Comparison of ENCODE assay signal across 8 cellular contexts in the genomic region with DNA sequence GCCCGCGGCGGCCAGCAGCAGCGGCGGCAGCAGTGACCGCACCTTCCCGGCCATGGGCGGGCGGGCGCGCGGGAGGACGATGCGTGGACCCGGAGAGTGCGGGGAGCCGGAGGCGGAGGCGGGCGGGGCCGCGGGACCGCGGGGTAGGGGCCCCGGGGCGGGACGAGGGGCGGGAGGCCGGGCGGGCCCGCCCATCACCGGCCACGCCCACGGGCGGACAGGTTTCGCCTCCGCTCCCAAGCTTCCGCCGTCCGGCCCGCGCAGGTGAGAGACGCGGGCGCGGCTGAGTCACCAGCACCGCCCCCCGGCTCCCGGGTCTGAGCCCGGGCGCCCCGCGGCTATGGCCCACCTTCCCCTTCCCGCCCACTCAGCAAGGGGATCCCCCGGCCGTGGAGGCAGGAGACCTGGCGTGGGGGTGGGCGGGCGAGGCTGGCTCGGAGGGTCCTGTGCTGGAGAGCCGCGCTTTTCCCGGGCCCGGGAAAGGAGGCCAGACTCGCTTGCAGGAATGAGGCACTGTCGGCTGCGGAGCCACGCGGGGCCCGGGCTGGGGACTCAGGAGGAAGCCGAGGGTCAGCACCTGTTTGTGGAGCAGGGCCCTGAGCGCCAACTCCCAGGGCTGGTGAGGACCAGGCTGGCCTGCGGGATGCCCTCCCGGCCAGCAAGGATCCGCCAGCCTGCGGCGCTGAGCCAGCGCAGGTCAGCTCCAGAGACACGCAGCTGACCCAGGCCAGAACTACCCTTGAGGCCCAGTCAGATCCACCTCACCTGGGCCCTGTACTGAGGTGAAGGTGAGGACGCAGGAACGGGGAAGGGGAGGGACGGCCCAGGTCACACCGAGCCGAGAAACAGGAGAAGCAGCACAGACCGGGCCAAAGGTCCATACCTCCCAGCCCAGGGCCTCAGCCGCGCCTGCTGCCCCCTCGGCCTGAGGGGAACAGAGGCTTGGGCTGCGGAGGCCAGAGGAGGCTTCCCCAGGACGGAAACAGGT. TPM values are rescaled to one million over a fixed set of nuclear protein-coding genes. Genes with fewer than 3 reads are reported as not detected.
A peak's percentile ranks its signal among the peaks of the same experiment; 100 is the strongest.
DNase-seq lines count a peak whose midpoint lies in the region; ATAC-seq lines count a peak whose summit lies in the region.
"Had no signal": no experiment of that assay in that cellular context is flagged by ENCODE, and none has a peak within 500 bp of the region (broad histone marks: within the 10 kb centered on the region; RNA-seq: fewer than 3 reads in every experiment).

A gene (minus strand): TSS at position 118 of the 988 bp plus-strand sequence. CDS start 64 bp downstream, at position 54.

- no peaks in the 10 kb centered on the region for H3K36me3 Mint-ChIP-seq in T-helper 17 cell (ENCODE audit: low read depth)

- H3K4me1 ChIP-seq in rectal smooth muscle tissue (ENCODE audit: control insufficient read depth, insufficient read depth, low read length) = peaks cover 13% of the 10 kb centered on the region

- peaks cover 5% of the 10 kb centered on the region for H3K4me1 Mint-ChIP-seq in T-helper 17 cell

- peak within 1 kb of the TSS; percentile 40 for H3K27ac ChIP-seq in rectal smooth muscle tissue (ENCODE audit: low read depth, low read length)

- DNase-seq in HuH-7.5 (ENCODE audit: low spot score) (peak; percentile 86), T-helper 17 cell (peak in 2 of 3 donors; percentile 36 to 43), COLO829 (ENCODE audit: low spot score) (no peak)

- H3K27ac Mint-ChIP-seq in T-helper 17 cell = no peak within 1 kb of the TSS

- peak; percentile 68 for ATAC-seq in T-helper 17 cell
- peak; percentile 78 for ATAC-seq in esophagus mucosa
- ATAC-seq in HG03521 (IDR thresholded peaks at IDR 0.05; ENCODE audit: unreplicated experiment) = no peak
- no peak for ATAC-seq in HG03432 (IDR thresholded peaks at IDR 0.05; ENCODE audit: unreplicated experiment)

- peaks cover 8% of the 10 kb centered on the region for H3K27me3 ChIP-seq in rectal smooth muscle tissue (ENCODE audit: control insufficient read depth, insufficient read depth, low read length)

- H3K4me3 ChIP-seq in rectal smooth muscle tissue (ENCODE audit: low read length) = peak within 1 kb of the TSS; percentile 32

- H3K9me3 ChIP-seq in T-helper 17 cell (ENCODE audit: control insufficient read depth, low read length, poor library complexity, severe bottlenecking) = no peaks in the 10 kb centered on the region

- H3K4me3 Mint-ChIP-seq in T-helper 17 cell = peak within 1 kb of the TSS; percentile 43

- H3K36me3 ChIP-seq in rectal smooth muscle tissue (ENCODE audit: control insufficient read depth, insufficient read depth, low read length) = no peaks in the 10 kb centered on the region

- H3K9ac ChIP-seq in rectal smooth muscle tissue (ENCODE audit: low read length) = no peak within 1 kb of the TSS

- H3K27me3 Mint-ChIP-seq in T-helper 17 cell = peaks cover 8% of the 10 kb centered on the region

RNA-seq across cellular contexts. Expression of the gene that starts here (rescaled TPM):
- total RNA-seq in T-helper 17 cell = under 1 TPM in 1 of 2 donors, not detected in 1; 0.20 TPM
- 2.9 TPM for total RNA-seq in esophagus mucosa
- total RNA-seq: LHCN-M2 had no signal

Comparison
In these comparisons a context has a peak if more than half of its experiments do, and no peak if none do; other contexts are left out.
1. Peak in DNase-seq and ATAC-seq in T-helper 17 cell; RNA of the gene not detected or under 1 TPM.